Comparison of ENCODE assay signal across 2 cellular contexts in the genomic region with DNA sequence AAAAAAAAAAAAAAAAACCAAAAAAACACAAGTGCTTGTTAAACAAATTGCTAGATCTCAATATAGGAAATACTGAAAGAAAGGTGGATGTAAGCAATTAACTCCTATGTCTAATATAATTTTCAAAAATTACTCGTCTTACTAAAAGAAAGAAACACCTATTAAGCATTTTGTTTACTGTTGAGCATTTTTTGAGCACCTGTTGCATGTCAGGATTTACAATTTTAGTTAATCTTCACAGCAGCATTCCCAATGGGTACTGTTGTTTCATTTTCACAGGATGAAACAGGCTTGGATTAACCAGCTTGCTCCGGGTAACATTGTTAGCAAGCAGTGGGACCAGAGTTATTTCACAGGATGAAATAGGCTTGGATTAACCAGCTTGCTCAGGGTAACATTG.
TF ChIP-seq lines count a peak whose summit lies in the region.

No MANE protein-coding gene starts in this region.

TF ChIP-seq in HepG2, 621 proteins besides CTCF, POLR2A, EP300 and RAD21 (continues in another document):
- TF ChIP-seq ZNF672 (CRISPR knock-in tag; IDR thresholded peaks at IDR 0.05) (no peak), HMGA1 (CRISPR knock-in tag; conservative IDR thresholded peaks at IDR 0.05) (no peak), ADNP (CRISPR knock-in tag; IDR thresholded peaks at IDR 0.05) (no peak), ZNF772 (CRISPR knock-in tag; IDR thresholded peaks at IDR 0.05) (no peak), HNF4G (IDR thresholded peaks at IDR 0.05; ENCODE audit: borderline replicate concordance, low read depth, low read length) (no peak), HNF4G (CRISPR knock-in tag; IDR thresholded peaks at IDR 0.05; ENCODE audit: borderline replicate concordance, low read depth) (no peak), ZNF572 (CRISPR knock-in tag; IDR thresholded peaks at IDR 0.05) (no peak), CBX2 (IDR thresholded peaks at IDR 0.05; ENCODE audit: low read depth, low read length) (no peak), CBX2 (CRISPR knock-in tag; IDR thresholded peaks at IDR 0.05; ENCODE audit: low read depth) (no peak), MED8 (CRISPR knock-in tag; IDR thresholded peaks at IDR 0.05; ENCODE audit: insufficient replicate concordance) (no peak), POGZ (CRISPR knock-in tag; IDR thresholded peaks at IDR 0.05) (no peak)
- TF ChIP-seq, protein P1, sequence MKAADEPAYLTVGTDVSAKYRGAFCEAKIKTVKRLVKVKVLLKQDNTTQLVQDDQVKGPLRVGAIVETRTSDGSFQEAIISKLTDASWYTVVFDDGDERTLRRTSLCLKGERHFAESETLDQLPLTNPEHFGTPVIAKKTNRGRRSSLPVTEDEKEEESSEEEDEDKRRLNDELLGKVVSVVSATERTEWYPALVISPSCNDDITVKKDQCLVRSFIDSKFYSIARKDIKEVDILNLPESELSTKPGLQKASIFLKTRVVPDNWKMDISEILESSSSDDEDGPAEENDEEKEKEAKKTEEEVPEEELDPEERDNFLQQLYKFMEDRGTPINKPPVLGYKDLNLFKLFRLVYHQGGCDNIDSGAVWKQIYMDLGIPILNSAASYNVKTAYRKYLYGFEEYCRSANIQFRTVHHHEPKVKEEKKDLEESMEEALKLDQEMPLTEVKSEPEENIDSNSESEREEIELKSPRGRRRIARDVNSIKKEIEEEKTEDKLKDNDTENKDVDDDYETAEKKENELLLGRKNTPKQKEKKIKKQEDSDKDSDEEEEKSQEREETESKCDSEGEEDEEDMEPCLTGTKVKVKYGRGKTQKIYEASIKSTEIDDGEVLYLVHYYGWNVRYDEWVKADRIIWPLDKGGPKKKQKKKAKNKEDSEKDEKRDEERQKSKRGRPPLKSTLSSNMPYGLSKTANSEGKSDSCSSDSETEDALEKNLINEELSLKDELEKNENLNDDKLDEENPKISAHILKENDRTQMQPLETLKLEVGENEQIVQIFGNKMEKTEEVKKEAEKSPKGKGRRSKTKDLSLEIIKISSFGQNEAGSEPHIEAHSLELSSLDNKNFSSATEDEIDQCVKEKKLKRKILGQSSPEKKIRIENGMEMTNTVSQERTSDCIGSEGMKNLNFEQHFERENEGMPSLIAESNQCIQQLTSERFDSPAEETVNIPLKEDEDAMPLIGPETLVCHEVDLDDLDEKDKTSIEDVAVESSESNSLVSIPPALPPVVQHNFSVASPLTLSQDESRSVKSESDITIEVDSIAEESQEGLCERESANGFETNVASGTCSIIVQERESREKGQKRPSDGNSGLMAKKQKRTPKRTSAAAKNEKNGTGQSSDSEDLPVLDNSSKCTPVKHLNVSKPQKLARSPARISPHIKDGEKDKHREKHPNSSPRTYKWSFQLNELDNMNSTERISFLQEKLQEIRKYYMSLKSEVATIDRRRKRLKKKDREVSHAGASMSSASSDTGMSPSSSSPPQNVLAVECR (CRISPR knock-in tag; IDR thresholded peaks at IDR 0.05; ENCODE audit: borderline replicate concordance), result no peak
- TF ChIP-seq, protein P2, sequence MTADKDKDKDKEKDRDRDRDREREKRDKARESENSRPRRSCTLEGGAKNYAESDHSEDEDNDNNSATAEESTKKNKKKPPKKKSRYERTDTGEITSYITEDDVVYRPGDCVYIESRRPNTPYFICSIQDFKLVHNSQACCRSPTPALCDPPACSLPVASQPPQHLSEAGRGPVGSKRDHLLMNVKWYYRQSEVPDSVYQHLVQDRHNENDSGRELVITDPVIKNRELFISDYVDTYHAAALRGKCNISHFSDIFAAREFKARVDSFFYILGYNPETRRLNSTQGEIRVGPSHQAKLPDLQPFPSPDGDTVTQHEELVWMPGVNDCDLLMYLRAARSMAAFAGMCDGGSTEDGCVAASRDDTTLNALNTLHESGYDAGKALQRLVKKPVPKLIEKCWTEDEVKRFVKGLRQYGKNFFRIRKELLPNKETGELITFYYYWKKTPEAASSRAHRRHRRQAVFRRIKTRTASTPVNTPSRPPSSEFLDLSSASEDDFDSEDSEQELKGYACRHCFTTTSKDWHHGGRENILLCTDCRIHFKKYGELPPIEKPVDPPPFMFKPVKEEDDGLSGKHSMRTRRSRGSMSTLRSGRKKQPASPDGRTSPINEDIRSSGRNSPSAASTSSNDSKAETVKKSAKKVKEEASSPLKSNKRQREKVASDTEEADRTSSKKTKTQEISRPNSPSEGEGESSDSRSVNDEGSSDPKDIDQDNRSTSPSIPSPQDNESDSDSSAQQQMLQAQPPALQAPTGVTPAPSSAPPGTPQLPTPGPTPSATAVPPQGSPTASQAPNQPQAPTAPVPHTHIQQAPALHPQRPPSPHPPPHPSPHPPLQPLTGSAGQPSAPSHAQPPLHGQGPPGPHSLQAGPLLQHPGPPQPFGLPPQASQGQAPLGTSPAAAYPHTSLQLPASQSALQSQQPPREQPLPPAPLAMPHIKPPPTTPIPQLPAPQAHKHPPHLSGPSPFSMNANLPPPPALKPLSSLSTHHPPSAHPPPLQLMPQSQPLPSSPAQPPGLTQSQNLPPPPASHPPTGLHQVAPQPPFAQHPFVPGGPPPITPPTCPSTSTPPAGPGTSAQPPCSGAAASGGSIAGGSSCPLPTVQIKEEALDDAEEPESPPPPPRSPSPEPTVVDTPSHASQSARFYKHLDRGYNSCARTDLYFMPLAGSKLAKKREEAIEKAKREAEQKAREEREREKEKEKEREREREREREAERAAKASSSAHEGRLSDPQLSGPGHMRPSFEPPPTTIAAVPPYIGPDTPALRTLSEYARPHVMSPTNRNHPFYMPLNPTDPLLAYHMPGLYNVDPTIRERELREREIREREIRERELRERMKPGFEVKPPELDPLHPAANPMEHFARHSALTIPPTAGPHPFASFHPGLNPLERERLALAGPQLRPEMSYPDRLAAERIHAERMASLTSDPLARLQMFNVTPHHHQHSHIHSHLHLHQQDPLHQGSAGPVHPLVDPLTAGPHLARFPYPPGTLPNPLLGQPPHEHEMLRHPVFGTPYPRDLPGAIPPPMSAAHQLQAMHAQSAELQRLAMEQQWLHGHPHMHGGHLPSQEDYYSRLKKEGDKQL (CRISPR knock-in tag; IDR thresholded peaks at IDR 0.05; ENCODE audit: low read depth), result no peak
- TF ChIP-seq, protein P3, sequence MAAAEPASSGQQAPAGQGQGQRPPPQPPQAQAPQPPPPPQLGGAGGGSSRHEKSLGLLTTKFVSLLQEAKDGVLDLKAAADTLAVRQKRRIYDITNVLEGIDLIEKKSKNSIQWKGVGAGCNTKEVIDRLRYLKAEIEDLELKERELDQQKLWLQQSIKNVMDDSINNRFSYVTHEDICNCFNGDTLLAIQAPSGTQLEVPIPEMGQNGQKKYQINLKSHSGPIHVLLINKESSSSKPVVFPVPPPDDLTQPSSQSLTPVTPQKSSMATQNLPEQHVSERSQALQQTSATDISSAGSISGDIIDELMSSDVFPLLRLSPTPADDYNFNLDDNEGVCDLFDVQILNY (CRISPR knock-in tag; conservative IDR thresholded peaks at IDR 0.05), result no peak

TF ChIP-seq in neural cell, 6 proteins besides CTCF, POLR2A, EP300 and RAD21:
- no peak for TF ChIP-seq POLR2AphosphoS5 (IDR thresholded peaks at IDR 0.05)
- no peak for TF ChIP-seq SMC3 (conservative IDR thresholded peaks at IDR 0.05; ENCODE audit: poor library complexity)
- TF ChIP-seq MXI1 (conservative IDR thresholded peaks at IDR 0.05; ENCODE audit: poor library complexity, severe bottlenecking), result no peak
- no peak for TF ChIP-seq TAF1 (IDR thresholded peaks at IDR 0.05; ENCODE audit: low read depth)
- TF ChIP-seq, protein P4, sequence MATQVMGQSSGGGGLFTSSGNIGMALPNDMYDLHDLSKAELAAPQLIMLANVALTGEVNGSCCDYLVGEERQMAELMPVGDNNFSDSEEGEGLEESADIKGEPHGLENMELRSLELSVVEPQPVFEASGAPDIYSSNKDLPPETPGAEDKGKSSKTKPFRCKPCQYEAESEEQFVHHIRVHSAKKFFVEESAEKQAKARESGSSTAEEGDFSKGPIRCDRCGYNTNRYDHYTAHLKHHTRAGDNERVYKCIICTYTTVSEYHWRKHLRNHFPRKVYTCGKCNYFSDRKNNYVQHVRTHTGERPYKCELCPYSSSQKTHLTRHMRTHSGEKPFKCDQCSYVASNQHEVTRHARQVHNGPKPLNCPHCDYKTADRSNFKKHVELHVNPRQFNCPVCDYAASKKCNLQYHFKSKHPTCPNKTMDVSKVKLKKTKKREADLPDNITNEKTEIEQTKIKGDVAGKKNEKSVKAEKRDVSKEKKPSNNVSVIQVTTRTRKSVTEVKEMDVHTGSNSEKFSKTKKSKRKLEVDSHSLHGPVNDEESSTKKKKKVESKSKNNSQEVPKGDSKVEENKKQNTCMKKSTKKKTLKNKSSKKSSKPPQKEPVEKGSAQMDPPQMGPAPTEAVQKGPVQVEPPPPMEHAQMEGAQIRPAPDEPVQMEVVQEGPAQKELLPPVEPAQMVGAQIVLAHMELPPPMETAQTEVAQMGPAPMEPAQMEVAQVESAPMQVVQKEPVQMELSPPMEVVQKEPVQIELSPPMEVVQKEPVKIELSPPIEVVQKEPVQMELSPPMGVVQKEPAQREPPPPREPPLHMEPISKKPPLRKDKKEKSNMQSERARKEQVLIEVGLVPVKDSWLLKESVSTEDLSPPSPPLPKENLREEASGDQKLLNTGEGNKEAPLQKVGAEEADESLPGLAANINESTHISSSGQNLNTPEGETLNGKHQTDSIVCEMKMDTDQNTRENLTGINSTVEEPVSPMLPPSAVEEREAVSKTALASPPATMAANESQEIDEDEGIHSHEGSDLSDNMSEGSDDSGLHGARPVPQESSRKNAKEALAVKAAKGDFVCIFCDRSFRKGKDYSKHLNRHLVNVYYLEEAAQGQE (IDR thresholded peaks at IDR 0.05; ENCODE audit: borderline replicate concordance), result no peak
- no peak for TF ChIP-seq EZH2 (IDR thresholded peaks at IDR 0.05; ENCODE audit: borderline replicate concordance, insufficient read depth, low read length, poor library complexity, severe bottlenecking)
